ENCODE assay signal across 17 cellular contexts in the genomic region with DNA sequence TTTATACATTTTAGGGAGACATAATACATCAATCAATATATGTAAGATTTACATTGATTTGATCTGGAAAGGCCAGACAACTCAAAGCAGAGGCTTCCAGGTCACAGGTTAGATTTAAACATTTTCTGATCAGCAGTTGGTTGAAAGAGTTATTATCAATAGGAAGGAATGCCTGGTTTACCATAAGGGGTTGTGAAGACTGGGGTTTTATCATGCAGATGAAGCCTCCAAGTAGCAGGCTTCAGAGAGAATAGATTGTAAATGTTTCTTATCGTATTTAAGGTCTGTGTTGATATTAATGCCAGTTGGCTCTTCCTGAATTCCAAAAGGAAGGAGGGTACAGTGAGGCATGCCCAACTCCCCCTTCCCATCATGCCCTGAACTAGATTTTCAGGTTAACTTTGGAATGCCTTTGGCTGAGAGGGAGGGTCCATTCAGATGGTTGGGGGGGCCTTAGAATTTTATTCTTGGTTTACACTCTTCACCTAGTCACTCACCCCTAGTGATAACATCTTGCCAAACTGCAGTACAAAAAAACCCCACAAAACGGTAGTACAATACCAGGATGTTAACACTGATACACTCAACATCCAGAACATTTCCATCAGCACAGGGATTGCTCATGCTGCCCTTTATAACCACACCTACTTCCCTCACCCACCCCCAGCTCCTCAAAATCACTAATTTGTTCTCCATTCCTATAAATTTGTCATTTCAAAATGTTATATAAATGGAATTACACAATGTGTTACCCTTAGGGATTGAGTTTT.
DNase-seq lines count a peak whose midpoint lies in the region; ATAC-seq and TF ChIP-seq lines count a peak whose summit lies in the region.
"Had no signal": no experiment of that assay in that cellular context is flagged by ENCODE, and none has a peak within 500 bp of the region (broad histone marks: within the 10 kb centered on the region; RNA-seq: fewer than 3 reads in every experiment).

No MANE protein-coding gene starts in this region.

- H3K4me3 ChIP-seq in GM23338, result no peak overlapping the region
- H3K4me3 ChIP-seq in WI38 (ENCODE audit: low read depth, low read length), result no peak overlapping the region
- H3K4me3 ChIP-seq in foreskin fibroblast (ENCODE audit: low read depth in 1 of 2, low read length in 2 of 2), result no peak overlapping the region

- peak; percentile 4 for DNase-seq in AG08395 (ENCODE audit: low spot score)
- DNase-seq in GM23338 (ENCODE audit: low spot score), result peak; percentile 24
- DNase-seq in foreskin fibroblast, result peak in 1 of 2 donors; percentile 30
- no peak for DNase-seq in glomerular visceral epithelial cell (ENCODE audit: extremely low spot score)
- no peak for DNase-seq in occipital lobe (lab: John Stamatoyannopoulos, UW)
- DNase-seq in activated CD4-positive, CD25-positive, alpha-beta regulatory T cell (lab: John Stamatoyannopoulos, UW), result no peak
- DNase-seq in HPDE6-E6E7 (ENCODE audit: extremely low spot score), result no peak
- DNase-seq: activated CD4-positive, alpha-beta memory T cell treated with anti-CD3 and anti-CD28 coated beads for 36 hours; activated gamma-delta T cell; NCI-H1105; NCI-H510A; stimulated activated CD4-positive, alpha-beta T cell treated with anti-CD3 and anti-CD28 coated beads, Interleukin-4, amount 100 ng/mL, for 24 hours; stimulated activated naive CD4-positive, alpha-beta T cell had no signal

- 0 out of 4 replicates have a peak, but pooled peaks have one; percentile 10 to 12 for TF ChIP-seq CTCF in GM23338 (conservative IDR thresholded peaks at IDR 0.05; ENCODE audit: low read depth in 2 of 2)
- TF ChIP-seq CTCF in WI38 (IDR thresholded peaks at IDR 0.05; ENCODE audit: low read depth, low read length), result peak; percentile 32
- peak; percentile 39 for TF ChIP-seq CTCF in foreskin fibroblast (IDR thresholded peaks at IDR 0.05; ENCODE audit: low read depth, low read length)

- H3K27ac Mint-ChIP-seq in GM23338, result no peak overlapping the region; the same call in 1 of the 2 replicates
- H3K27ac Mint-ChIP-seq: activated CD4-positive, alpha-beta memory T cell treated with anti-CD3 and anti-CD28 coated beads for 36 hours; T-helper 2 cell treated with Interferon-gamma antibody and Interleukin-4, amounts not matched to agents 5 μg/mL and 100 μg/mL, for 36 hours had no signal

- H3K9me3 Mint-ChIP-seq in GM23338, result peaks cover 3% of the 10 kb centered on the region; the same call in 1 of the 3 replicates
- H3K9me3 Mint-ChIP-seq: activated CD4-positive, alpha-beta memory T cell treated with anti-CD3 and anti-CD28 coated beads for 36 hours; T-helper 2 cell treated with Interferon-gamma antibody and Interleukin-4, amounts not matched to agents 5 μg/mL and 100 μg/mL, for 36 hours had no signal

- H3K4me2 ChIP-seq in GM23338, result peak overlapping the region; percentile 21; the same call in 1 of the 2 replicates

- H3K27ac ChIP-seq in GM23338 (ENCODE audit: low read depth), result peak overlapping the region; percentile 35; the same call in 1 of the 2 replicates
- H3K27ac ChIP-seq: epithelial cell of prostate had no signal

- no peaks in the 10 kb centered on the region for H4K20me1 ChIP-seq in GM23338 (replicated peaks; ENCODE audit: insufficient read depth)

- no peak overlapping the region for H3K4me3 Mint-ChIP-seq in GM23338
- H3K4me3 Mint-ChIP-seq: activated CD4-positive, alpha-beta memory T cell treated with anti-CD3 and anti-CD28 coated beads for 36 hours; T-helper 2 cell treated with Interferon-gamma antibody and Interleukin-4, amounts not matched to agents 5 μg/mL and 100 μg/mL, for 36 hours had no signal

- no peaks in the 10 kb centered on the region for H3K27me3 Mint-ChIP-seq in GM23338 (ENCODE audit: insufficient read depth, low read depth, poor library complexity)
- H3K27me3 Mint-ChIP-seq: activated CD4-positive, alpha-beta memory T cell treated with anti-CD3 and anti-CD28 coated beads for 36 hours had no signal

- no peaks in the 10 kb centered on the region for H3K9me2 ChIP-seq in GM23338 (ENCODE audit: insufficient read depth)

- peaks cover 10% of the 10 kb centered on the region for H3K4me1 Mint-ChIP-seq in GM23338

- ATAC-seq in GM23338, result peak; percentile 49
- ATAC-seq: HCT116 had no signal

- no peak overlapping the region for H2AFZ ChIP-seq in GM23338

- H3F3A ChIP-seq in GM23338 (replicated peaks; ENCODE audit: low read depth), result no peaks in the 10 kb centered on the region

- H3K27me3 ChIP-seq in GM23338 (ENCODE audit: insufficient read depth), result no peaks in the 10 kb centered on the region

- H3K36me3 ChIP-seq in GM23338 (ENCODE audit: insufficient read depth), result no peaks in the 10 kb centered on the region

- H3K79me2 ChIP-seq in GM23338 (replicated peaks; ENCODE audit: insufficient read depth), result no peaks in the 10 kb centered on the region

- peaks cover 14% of the 10 kb centered on the region for H3K4me1 ChIP-seq in GM23338 (ENCODE audit: insufficient read depth)

- H3K36me3 Mint-ChIP-seq in GM23338 (ENCODE audit: low read depth), result peaks cover 6% of the 10 kb centered on the region; the same call in 2 of the 3 replicates
- H3K36me3 Mint-ChIP-seq: activated CD4-positive, alpha-beta memory T cell treated with anti-CD3 and anti-CD28 coated beads for 36 hours had no signal

TF ChIP-seq in GM23338, 12 proteins besides CTCF, POLR2A, EP300 and RAD21 (continues in another document):
- TF ChIP-seq ZNF114 (CRISPR knock-in tag; IDR thresholded peaks at IDR 0.05) (no peak), EZH2phosphoT487 (IDR thresholded peaks at IDR 0.05; ENCODE audit: unreplicated experiment) (no peak), ZNF462 (CRISPR knock-in tag; IDR thresholded peaks at IDR 0.05) (no peak), NANOG (IDR thresholded peaks at IDR 0.05; ENCODE audit: borderline replicate concordance) (no peak), CREB1 (CRISPR knock-in tag; IDR thresholded peaks at IDR 0.05; ENCODE audit: low read depth) (no peak), STAT1 (IDR thresholded peaks at IDR 0.05; ENCODE audit: unreplicated experiment) (no peak), EZH2 (IDR thresholded peaks at IDR 0.05; ENCODE audit: low read depth, unreplicated experiment) (no peak)

Comparison
In these comparisons a context has a peak if more than half of its experiments do, and no peak if none do; other contexts are left out.
1. DNase-seq: peak in AG08395 (single experiment) and GM23338 (single experiment); none in glomerular visceral epithelial cell (single experiment), occipital lobe (single experiment), activated CD4-positive, CD25-positive, alpha-beta regulatory T cell (0 of 4) and HPDE6-E6E7 (single experiment).
2. Peak in every context shown above with its lines, with median percentiles within 50 percentile points of each other: CTCF ChIP-seq.